In the genomic region with DNA sequence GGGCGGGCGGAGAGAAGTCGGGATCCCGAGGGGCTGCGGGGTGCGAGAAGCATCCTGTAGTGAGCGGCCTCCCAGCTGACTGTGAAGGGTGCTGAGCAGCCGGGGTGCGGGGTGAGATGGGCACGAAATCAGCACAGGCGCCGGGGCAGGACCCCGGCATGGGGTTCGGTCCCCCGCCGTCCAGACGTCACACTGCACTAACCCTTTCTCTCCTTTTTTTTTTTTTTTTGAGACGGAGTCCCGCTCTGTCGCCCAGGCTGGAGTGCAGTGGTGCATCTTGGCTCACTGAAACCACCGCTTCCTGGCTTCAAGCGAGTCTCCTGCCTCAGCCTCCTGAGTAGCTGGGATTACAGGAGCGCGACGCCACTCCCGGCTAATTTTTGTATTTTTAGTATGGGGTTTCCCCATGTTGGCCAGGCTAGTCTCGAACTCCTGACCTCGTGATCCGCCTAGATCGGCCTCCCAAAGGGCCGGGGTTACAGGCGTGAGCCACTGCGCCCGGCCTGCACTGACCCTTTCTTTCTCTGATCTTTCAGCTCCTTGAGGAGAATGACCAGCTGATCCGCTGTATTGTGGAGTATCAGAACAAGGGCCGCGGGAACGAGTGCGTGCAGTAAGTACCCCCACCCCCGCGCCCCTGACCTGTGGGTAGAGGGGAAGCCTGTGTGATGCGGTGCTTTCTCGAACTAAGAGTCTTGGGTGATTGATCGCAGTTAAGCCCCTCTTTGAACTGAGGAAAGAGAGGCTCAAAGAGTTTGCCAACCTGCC, we compare ENCODE assay signal across 8 cellular contexts.
DNase-seq lines count a peak whose midpoint lies in the region; ATAC-seq and TF ChIP-seq lines count a peak whose summit lies in the region.

No MANE protein-coding gene starts in this region.

- peak overlapping the region; percentile 67 for H3K27ac ChIP-seq in OCI-LY1 (ENCODE audit: low read depth, low read length, poor library complexity, severe bottlenecking)

- no peak overlapping the region for H2AFZ ChIP-seq in OCI-LY1 (ENCODE audit: low read length)

- H3K27me3 Mint-ChIP-seq in nephron (ENCODE audit: low read depth) = no peaks in the 10 kb centered on the region

- H3K9ac ChIP-seq in OCI-LY1 (ENCODE audit: low read length) = peak overlapping the region; percentile 98

- peaks cover 11% of the 10 kb centered on the region for H3K79me2 ChIP-seq in OCI-LY1 (ENCODE audit: insufficient read depth, low read length)

- no peak for ATAC-seq in GM18511 (IDR thresholded peaks at IDR 0.05; ENCODE audit: unreplicated experiment)

- peaks cover 5% of the 10 kb centered on the region for H3K4me1 Mint-ChIP-seq in nephron

- H3F3A ChIP-seq in OCI-LY1 (ENCODE audit: insufficient read depth, low read length) = no peaks in the 10 kb centered on the region

- DNase-seq in ELR (ENCODE audit: low read depth) (peak; percentile 29), ecto neural progenitor cell (ENCODE audit: low spot score) (peak; percentile 62), erythroblast (lab: John Stamatoyannopoulos, UW) (no peak), HuH-7.5 (ENCODE audit: low spot score) (no peak), NCI-H1092 (lab: John Stamatoyannopoulos, UW) (no peak)

- H3K9me3 Mint-ChIP-seq in nephron = no peaks in the 10 kb centered on the region

- H3K4me2 ChIP-seq in OCI-LY1 (ENCODE audit: low read length) = peak overlapping the region; percentile 98

- H3K36me3 ChIP-seq in OCI-LY1 (ENCODE audit: insufficient read depth, low read length) = peaks cover 46% of the 10 kb centered on the region

- H3K27ac Mint-ChIP-seq in nephron = peak overlapping the region; percentile 43 to 89 (median 84)

- H4K20me1 ChIP-seq in OCI-LY1 (ENCODE audit: insufficient read depth, low read length) = no peaks in the 10 kb centered on the region

- TF ChIP-seq CTCF in OCI-LY1 (IDR thresholded peaks at IDR 0.05; ENCODE audit: low read length) (no peak), nephron (IDR thresholded peaks at IDR 0.05; ENCODE audit: unreplicated experiment in 3 of 3) (no peak)

- H3K27me3 ChIP-seq in OCI-LY1 (ENCODE audit: insufficient read depth, low read length) = no peaks in the 10 kb centered on the region

- peak overlapping the region; percentile 89 to 98 (median 97) for H3K4me3 Mint-ChIP-seq in nephron

- H3K9me3 ChIP-seq in OCI-LY1 (ENCODE audit: low read length) = no peaks in the 10 kb centered on the region

- H3K36me3 Mint-ChIP-seq in nephron (ENCODE audit: low read depth) = peaks cover 14% of the 10 kb centered on the region

- no peaks in the 10 kb centered on the region for H3K9me2 ChIP-seq in OCI-LY1 (ENCODE audit: low read depth, low read length)

- peak overlapping the region; percentile 89 for H3K4me3 ChIP-seq in OCI-LY1 (ENCODE audit: low read depth, low read length, poor library complexity, severe bottlenecking)

- H3K4me1 ChIP-seq in OCI-LY1 (ENCODE audit: insufficient read depth, low read length, severe bottlenecking) = peaks cover 26% of the 10 kb centered on the region

- TF ChIP-seq POLR2A in erythroblast (IDR thresholded peaks at IDR 0.05; ENCODE audit: low read length) = no peak

Comparison
In these comparisons a context has a peak if more than half of its experiments do, and no peak if none do; other contexts are left out.
1. DNase-seq: peak in ELR (single experiment) and ecto neural progenitor cell (single experiment); none in erythroblast (0 of 2), HuH-7.5 (single experiment) and NCI-H1092 (single experiment).